Comparison of ENCODE assay signal across 8 cellular contexts in genomic region chr11:71488086-71488967, GRCh38. TPM values are rescaled to one million over a fixed set of nuclear protein-coding genes. Genes with fewer than 3 reads are reported as not detected.
DNase-seq lines count a peak whose midpoint lies in the region; ATAC-seq and TF ChIP-seq lines count a peak whose summit lies in the region.

No MANE protein-coding gene starts in this region.

- H4K20me1 ChIP-seq in BLaER1 treated with 17β-estradiol and CSF1 and Interleukin-3, amounts not matched to agents 10 nM and 100 nM, result peaks cover 0 to 47% (median 0%) of the 10 kb centered on the region in 11 experiments; a peak in 5 of 22 replicates
- H4K20me1 ChIP-seq in mammary epithelial cell (ENCODE audit: insufficient read depth, low read length), result no peaks in the 10 kb centered on the region

- H3K79me2 ChIP-seq in mammary epithelial cell (ENCODE audit: insufficient read depth, low read length), result no peaks in the 10 kb centered on the region

- H2BK120ac ChIP-seq in mesenchymal stem cell (ENCODE audit: low read depth, low read length), result no peak overlapping the region

- peak overlapping the region in 1 of 2 experiments; percentile 61 for H3K23ac ChIP-seq in mesenchymal stem cell (ENCODE audit: low read length in 2 of 2)

- no peaks in the 10 kb centered on the region for H3K27me3 ChIP-seq in BLaER1 treated with 17β-estradiol and CSF1 and Interleukin-3, amounts not matched to agents 10 nM and 100 nM
- H3K27me3 ChIP-seq in HUES64 (ENCODE audit: insufficient read depth, low read length), result no peaks in the 10 kb centered on the region
- no peaks in the 10 kb centered on the region for H3K27me3 ChIP-seq in mammary epithelial cell (ENCODE audit: insufficient read depth, low read length)
- H3K27me3 ChIP-seq in mesenchymal stem cell (ENCODE audit: control insufficient read depth in 1 of 2, insufficient read depth in 1 of 2, low read length in 2 of 2), result no peaks in the 10 kb centered on the region
- H3K27me3 ChIP-seq in tibial artery, result no peaks in the 10 kb centered on the region

- H3K4me1 ChIP-seq in BLaER1 treated with 17β-estradiol and CSF1 and Interleukin-3, amounts not matched to agents 10 nM and 100 nM, result peaks cover 15 to 24% (median 19%) of the 10 kb centered on the region in 10 experiments
- H3K4me1 ChIP-seq in HUES64 (ENCODE audit: insufficient read depth, low read length) (peaks cover 12% of the 10 kb centered on the region; the same call in 1 of the 2 replicates), mammary epithelial cell (ENCODE audit: insufficient read depth, low read length) (no peaks in the 10 kb centered on the region), mesenchymal stem cell (ENCODE audit: control insufficient read depth, insufficient read depth, low read depth, low read length) (peaks cover 16% of the 10 kb centered on the region), tibial artery (no peaks in the 10 kb centered on the region)

- TF ChIP-seq CTCF in mammary epithelial cell (conservative IDR thresholded peaks at IDR 0.05 in 1 of 2, IDR thresholded peaks at IDR 0.05 in 1 of 2; ENCODE audit: extremely low read depth in 1 of 2, insufficient read depth in 1 of 2, low read depth in 1 of 2, low read length in 2 of 2) (no peak), tibial artery (IDR thresholded peaks at IDR 0.05) (no peak)

- ATAC-seq in HG03097 (IDR thresholded peaks at IDR 0.05; ENCODE audit: low FRiP score, unreplicated experiment), result no peak

- H2BK15ac ChIP-seq in mesenchymal stem cell (ENCODE audit: low read depth, poor library complexity, severe bottlenecking), result no peak overlapping the region

- no TSS peak for BruUV-seq in mammary epithelial cell (replicated peaks; lab: Mats Ljungman, UMichigan)

- no peak overlapping the region for H2BK12ac ChIP-seq in mesenchymal stem cell (ENCODE audit: low read length in 2 of 2)

- in situ Hi-C loops in mammary epithelial cell (cut with MboI; ENCODE audit: low sequenced_read_pairs in 2 of 2), result no loop called here

- no peak overlapping the region for H2BK5ac ChIP-seq in mesenchymal stem cell (ENCODE audit: low read depth, low read length, poor library complexity, severe bottlenecking)

- WGBS in HUES64, result 49% methylated on average over 16 of the region's 16 CpGs
- WGBS in mammary epithelial cell (ENCODE audit: low coverage, missing lambda C conversion rate), result 69% methylated on average over 14 of the region's 16 CpGs
- 58% methylated on average over 14 of the region's 16 CpGs for WGBS in mesenchymal stem cell

- H3K18ac ChIP-seq in mesenchymal stem cell (ENCODE audit: low read depth in 1 of 2, low read length in 2 of 2), result peak overlapping the region in 1 of 2 experiments; percentile 48

- H3K4me3 ChIP-seq in BLaER1 treated with 17β-estradiol and CSF1 and Interleukin-3, amounts not matched to agents 10 nM and 100 nM, result no peak overlapping the region
- no peak overlapping the region for H3K4me3 ChIP-seq in HUES64 (ENCODE audit: low read length)
- no peak overlapping the region for H3K4me3 ChIP-seq in mammary epithelial cell (replicated peaks in 1 of 3; ENCODE audit: insufficient read depth in 1 of 3, low read depth in 2 of 3, low read length in 3 of 3)
- no peak overlapping the region for H3K4me3 ChIP-seq in mesenchymal stem cell (ENCODE audit: insufficient read depth in 1 of 2, low read depth in 1 of 2, low read length in 2 of 2)
- H3K4me3 ChIP-seq in tibial artery, result no peak overlapping the region

- H2AFZ ChIP-seq in mammary epithelial cell (ENCODE audit: low read depth, low read length) (no peak overlapping the region), mesenchymal stem cell (ENCODE audit: low read depth, low read length) (no peak overlapping the region)

- no peak overlapping the region for H3K14ac ChIP-seq in mesenchymal stem cell (ENCODE audit: low read length in 2 of 2)

- H3K27ac ChIP-seq in BLaER1 treated with 17β-estradiol and CSF1 and Interleukin-3, amounts not matched to agents 10 nM and 100 nM, result peak overlapping the region in 2 of 11 experiments; percentile 2 to 36; a peak in 2 of 22 replicates
- 0 out of 2 replicates have a peak overlapping the region, but pooled peaks have one; percentile 52 for H3K27ac ChIP-seq in HUES64 (ENCODE audit: low read depth, low read length)
- no peak overlapping the region for H3K27ac ChIP-seq in mammary epithelial cell (ENCODE audit: insufficient read depth, low read depth, low read length)
- H3K27ac ChIP-seq in mesenchymal stem cell (ENCODE audit: low read length, poor library complexity, severe bottlenecking), result peak overlapping the region; percentile 28
- no peak overlapping the region for H3K27ac ChIP-seq in tibial artery

- H3K36me3 ChIP-seq in BLaER1 treated with 17β-estradiol and CSF1 and Interleukin-3, amounts not matched to agents 10 nM and 100 nM, result peaks cover 79 to 97% (median 92%) of the 10 kb centered on the region in 11 experiments
- H3K36me3 ChIP-seq in HUES64 (ENCODE audit: insufficient read depth, low read length), result peaks cover 40% of the 10 kb centered on the region
- peaks cover 11% of the 10 kb centered on the region for H3K36me3 ChIP-seq in mammary epithelial cell (ENCODE audit: insufficient read depth, low read length)
- peaks cover 61 to 87% of the 10 kb centered on the region in 2 experiments for H3K36me3 ChIP-seq in mesenchymal stem cell (ENCODE audit: control insufficient read depth in 1 of 2, insufficient read depth in 2 of 2, low read depth in 1 of 2, low read length in 2 of 2)
- peaks cover 61 to 94% (median 76%) of the 10 kb centered on the region in 3 donors for H3K36me3 ChIP-seq in tibial artery

- CTCF ChIA-PET in mammary epithelial cell (lab: Charles Lee; ENCODE audit: low non-redundant PET), result interaction anchor here (0.7 kb wide), 1 partner anchor 604 kb away, joined by 3 read pairs; no protein-coding TSS in a partner anchor

- H3K9ac ChIP-seq in BLaER1 treated with 17β-estradiol and CSF1 and Interleukin-3, amounts not matched to agents 10 nM and 100 nM, result peak overlapping the region in 3 of 11 experiments; percentile 4 to 21 (median 15); a peak in 1 of 22 replicates
- H3K9ac ChIP-seq in HUES64 (ENCODE audit: low read depth, low read length), result no peak overlapping the region
- H3K9ac ChIP-seq in mammary epithelial cell (ENCODE audit: insufficient read depth, low read length), result no peak overlapping the region
- no peak overlapping the region for H3K9ac ChIP-seq in mesenchymal stem cell (ENCODE audit: low read length)

- no peak overlapping the region for H3K4ac ChIP-seq in mesenchymal stem cell (ENCODE audit: low read depth in 1 of 2, low read length in 2 of 2)

- DNase-seq in mammary epithelial cell, result peak; percentile 78
- peak; percentile 38 for DNase-seq in mesenchymal stem cell
- no peak for DNase-seq in tibial artery
- no peak for DNase-seq in occipital lobe (lab: John Stamatoyannopoulos, UW)
- DNase-seq in stimulated activated CD4-positive, alpha-beta T cell treated with anti-CD3 and anti-CD28 coated beads, Interleukin-4, amount 100 ng/mL, for 1 hour, result no peak

- no peak overlapping the region for H4K8ac ChIP-seq in mesenchymal stem cell (ENCODE audit: low read length)

- H4K91ac ChIP-seq in mesenchymal stem cell (ENCODE audit: low read length), result no peak overlapping the region

- H2AK5ac ChIP-seq in mesenchymal stem cell (ENCODE audit: low read length, severe bottlenecking), result no peak overlapping the region

- H3K79me1 ChIP-seq in mesenchymal stem cell (replicated peaks; ENCODE audit: low read length, poor library complexity, severe bottlenecking), result peaks cover 5% of the 10 kb centered on the region

- dilution Hi-C loops in mammary epithelial cell (cut with HindIII; ENCODE audit: low sequenced_read_pairs), result no loop called here

- H3K9me3 ChIP-seq in BLaER1 treated with 17β-estradiol and CSF1 and Interleukin-3, amounts not matched to agents 10 nM and 100 nM (replicated peaks in 1 of 11), result 0 out of 22 replicates have a peak, but pooled peaks cover 0 to 4% (median 0%) of the 10 kb centered on the region in 11 experiments
- no peaks in the 10 kb centered on the region for H3K9me3 ChIP-seq in HUES64 (ENCODE audit: insufficient read depth, low read depth, low read length)
- no peaks in the 10 kb centered on the region for H3K9me3 ChIP-seq in mammary epithelial cell (replicated peaks; ENCODE audit: insufficient read depth, low read length)
- H3K9me3 ChIP-seq in mesenchymal stem cell (ENCODE audit: control insufficient read depth, low read length), result no peaks in the 10 kb centered on the region
- H3K9me3 ChIP-seq in tibial artery, result no peaks in the 10 kb centered on the region

- H3K4me2 ChIP-seq in BLaER1 treated with 17β-estradiol and CSF1 and Interleukin-3, amounts not matched to agents 10 nM and 100 nM, result peak overlapping the region; percentile 23 to 53 (median 35); a peak in 20 of 22 replicates
- H3K4me2 ChIP-seq in mammary epithelial cell (ENCODE audit: insufficient read depth, low read depth, low read length) (no peak overlapping the region), mesenchymal stem cell (ENCODE audit: low read length, poor library complexity, severe bottlenecking) (no peak overlapping the region)

- intact Hi-C loops in mammary epithelial cell (cut with micrococcal nuclease), result no loop called here
- intact Hi-C loops in tibial artery (cut with DNase I; ENCODE audit: low total_unique reads), result no loop called here

RNA-seq across cellular contexts. Expression of gene NADSYN1, which starts 35.3 kb away (rescaled TPM):
- polyA plus RNA-seq in HUES64 (2013, experiment 1 of 2), result 22.0 TPM
- polyA plus RNA-seq in HUES64 (2013, experiment 2 of 2), result 24.1 TPM
- total RNA-seq in mammary epithelial cell (100 to 1,000 TPM in 1 of 2 donors, 10 to 100 TPM in 1; 84.9 to 103 TPM), occipital lobe (22.0 TPM)
- 45.9 TPM for polyA plus RNA-seq in mammary epithelial cell
- polyA minus RNA-seq in mammary epithelial cell, result 51.4 TPM
- polyA plus RNA-seq in mesenchymal stem cell (2013, experiment 1 of 2), result 42.5 TPM
- 39.8 TPM for polyA plus RNA-seq in mesenchymal stem cell (2013, experiment 2 of 2)

RNA-seq across cellular contexts. Expression of gene KRTAP5-7, which starts 38.7 kb away (rescaled TPM):
- polyA plus RNA-seq in HUES64 (2013, experiment 1 of 2), result 0.15 TPM
- not detected for polyA plus RNA-seq in HUES64 (2013, experiment 2 of 2)
- not detected for total RNA-seq in mammary epithelial cell
- not detected for polyA plus RNA-seq in mammary epithelial cell
- polyA minus RNA-seq in mammary epithelial cell, result not detected
- not detected for polyA plus RNA-seq in mesenchymal stem cell (2013, experiment 1 of 2)
- not detected for polyA plus RNA-seq in mesenchymal stem cell (2013, experiment 2 of 2)
- not detected for total RNA-seq in occipital lobe

RNA-seq across cellular contexts. Expression of gene DHCR7, which starts 40.1 kb away (rescaled TPM):
- 149 TPM for polyA plus RNA-seq in HUES64 (2013, experiment 1 of 2)
- polyA plus RNA-seq in HUES64 (2013, experiment 2 of 2), result 148 TPM
- total RNA-seq in mammary epithelial cell (100 to 1,000 TPM in 1 of 2 donors, 10 to 100 TPM in 1; 62.8 to 231 TPM), occipital lobe (24.2 TPM)
- polyA plus RNA-seq in mammary epithelial cell, result 173 TPM
- 402 TPM for polyA minus RNA-seq in mammary epithelial cell
- 307 TPM for polyA plus RNA-seq in mesenchymal stem cell (2013, experiment 1 of 2)
- polyA plus RNA-seq in mesenchymal stem cell (2013, experiment 2 of 2), result 298 TPM

RNA-seq across cellular contexts. Expression of gene KRTAP5-8, which starts 49.5 kb away (rescaled TPM):
- not detected for polyA plus RNA-seq in HUES64 (2013, experiment 1 of 2)
- polyA plus RNA-seq in HUES64 (2013, experiment 2 of 2), result not detected
- total RNA-seq in mammary epithelial cell (not detected), occipital lobe (0.31 TPM)
- not detected for polyA plus RNA-seq in mammary epithelial cell
- not detected for polyA minus RNA-seq in mammary epithelial cell
- 0.03 TPM for polyA plus RNA-seq in mesenchymal stem cell (2013, experiment 1 of 2)
- not detected for polyA plus RNA-seq in mesenchymal stem cell (2013, experiment 2 of 2)

RNA-seq across cellular contexts. Expression of gene KRTAP5-9, which starts 59.9 kb away (rescaled TPM):
- polyA plus RNA-seq in HUES64 (2013, experiment 1 of 2), result not detected
- not detected for polyA plus RNA-seq in HUES64 (2013, experiment 2 of 2)
- total RNA-seq in mammary epithelial cell (not detected), occipital lobe (not detected)
- polyA plus RNA-seq in mammary epithelial cell, result 0.06 TPM
- not detected for polyA minus RNA-seq in mammary epithelial cell
- polyA plus RNA-seq in mesenchymal stem cell (2013, experiment 1 of 2), result 0.04 TPM
- 0.03 TPM for polyA plus RNA-seq in mesenchymal stem cell (2013, experiment 2 of 2)

Comparison
In these comparisons a context has a peak if more than half of its experiments do, and no peak if none do; other contexts are left out.
1. H3K27ac ChIP-seq: peak in HUES64 (single experiment) and mesenchymal stem cell (single experiment); none in mammary epithelial cell (single experiment) and tibial artery (0 of 2).
2. H3K4me2 ChIP-seq: peak in BLaER1 treated with 17β-estradiol and CSF1 and Interleukin-3, amounts not matched to agents 10 nM and 100 nM (11 of 11); none in mammary epithelial cell (single experiment) and mesenchymal stem cell (single experiment).
3. DNase-seq: peak in mammary epithelial cell (single experiment) and mesenchymal stem cell (single experiment); none in tibial artery (0 of 2), occipital lobe (single experiment) and stimulated activated CD4-positive, alpha-beta T cell treated with anti-CD3 and anti-CD28 coated beads, Interleukin-4, amount 100 ng/mL, for 1 hour (single experiment).